2 cellular contexts compared by ENCODE assay signal in the genomic region with DNA sequence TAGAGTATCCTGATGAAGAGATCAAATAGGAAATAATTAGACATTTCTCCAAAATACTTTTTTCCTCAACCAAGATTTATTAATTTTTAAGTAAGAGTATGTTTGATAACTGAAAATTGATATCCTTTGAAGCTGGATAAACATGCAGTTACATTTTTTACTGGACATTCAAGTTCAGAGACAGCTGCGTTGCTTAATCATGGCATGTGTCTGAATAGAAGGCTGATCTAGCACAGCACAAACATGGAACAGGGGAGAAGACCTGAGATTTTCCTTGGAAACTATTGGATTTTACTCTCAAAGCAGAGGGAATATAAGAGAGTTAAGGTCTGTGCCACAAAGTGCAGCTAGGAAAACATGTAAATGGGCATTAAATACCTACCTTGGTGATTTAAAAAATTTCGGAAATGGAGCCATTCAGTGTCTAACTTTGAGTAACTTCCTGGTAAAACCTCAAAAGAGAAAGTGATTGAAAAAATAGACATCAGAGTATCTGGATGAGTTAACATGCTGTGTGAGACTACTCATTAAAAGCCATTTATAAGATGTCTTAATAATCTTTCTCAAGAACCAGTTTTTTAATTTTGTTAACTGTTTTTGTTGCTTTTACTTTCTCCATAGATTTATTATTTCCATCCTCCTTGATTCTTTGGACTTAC.
TF ChIP-seq lines count a peak whose summit lies in the region.

No MANE protein-coding gene starts in this region.

TF ChIP-seq in GM23338, 12 proteins besides CTCF, POLR2A, EP300 and RAD21:
- TF ChIP-seq, protein P1, sequence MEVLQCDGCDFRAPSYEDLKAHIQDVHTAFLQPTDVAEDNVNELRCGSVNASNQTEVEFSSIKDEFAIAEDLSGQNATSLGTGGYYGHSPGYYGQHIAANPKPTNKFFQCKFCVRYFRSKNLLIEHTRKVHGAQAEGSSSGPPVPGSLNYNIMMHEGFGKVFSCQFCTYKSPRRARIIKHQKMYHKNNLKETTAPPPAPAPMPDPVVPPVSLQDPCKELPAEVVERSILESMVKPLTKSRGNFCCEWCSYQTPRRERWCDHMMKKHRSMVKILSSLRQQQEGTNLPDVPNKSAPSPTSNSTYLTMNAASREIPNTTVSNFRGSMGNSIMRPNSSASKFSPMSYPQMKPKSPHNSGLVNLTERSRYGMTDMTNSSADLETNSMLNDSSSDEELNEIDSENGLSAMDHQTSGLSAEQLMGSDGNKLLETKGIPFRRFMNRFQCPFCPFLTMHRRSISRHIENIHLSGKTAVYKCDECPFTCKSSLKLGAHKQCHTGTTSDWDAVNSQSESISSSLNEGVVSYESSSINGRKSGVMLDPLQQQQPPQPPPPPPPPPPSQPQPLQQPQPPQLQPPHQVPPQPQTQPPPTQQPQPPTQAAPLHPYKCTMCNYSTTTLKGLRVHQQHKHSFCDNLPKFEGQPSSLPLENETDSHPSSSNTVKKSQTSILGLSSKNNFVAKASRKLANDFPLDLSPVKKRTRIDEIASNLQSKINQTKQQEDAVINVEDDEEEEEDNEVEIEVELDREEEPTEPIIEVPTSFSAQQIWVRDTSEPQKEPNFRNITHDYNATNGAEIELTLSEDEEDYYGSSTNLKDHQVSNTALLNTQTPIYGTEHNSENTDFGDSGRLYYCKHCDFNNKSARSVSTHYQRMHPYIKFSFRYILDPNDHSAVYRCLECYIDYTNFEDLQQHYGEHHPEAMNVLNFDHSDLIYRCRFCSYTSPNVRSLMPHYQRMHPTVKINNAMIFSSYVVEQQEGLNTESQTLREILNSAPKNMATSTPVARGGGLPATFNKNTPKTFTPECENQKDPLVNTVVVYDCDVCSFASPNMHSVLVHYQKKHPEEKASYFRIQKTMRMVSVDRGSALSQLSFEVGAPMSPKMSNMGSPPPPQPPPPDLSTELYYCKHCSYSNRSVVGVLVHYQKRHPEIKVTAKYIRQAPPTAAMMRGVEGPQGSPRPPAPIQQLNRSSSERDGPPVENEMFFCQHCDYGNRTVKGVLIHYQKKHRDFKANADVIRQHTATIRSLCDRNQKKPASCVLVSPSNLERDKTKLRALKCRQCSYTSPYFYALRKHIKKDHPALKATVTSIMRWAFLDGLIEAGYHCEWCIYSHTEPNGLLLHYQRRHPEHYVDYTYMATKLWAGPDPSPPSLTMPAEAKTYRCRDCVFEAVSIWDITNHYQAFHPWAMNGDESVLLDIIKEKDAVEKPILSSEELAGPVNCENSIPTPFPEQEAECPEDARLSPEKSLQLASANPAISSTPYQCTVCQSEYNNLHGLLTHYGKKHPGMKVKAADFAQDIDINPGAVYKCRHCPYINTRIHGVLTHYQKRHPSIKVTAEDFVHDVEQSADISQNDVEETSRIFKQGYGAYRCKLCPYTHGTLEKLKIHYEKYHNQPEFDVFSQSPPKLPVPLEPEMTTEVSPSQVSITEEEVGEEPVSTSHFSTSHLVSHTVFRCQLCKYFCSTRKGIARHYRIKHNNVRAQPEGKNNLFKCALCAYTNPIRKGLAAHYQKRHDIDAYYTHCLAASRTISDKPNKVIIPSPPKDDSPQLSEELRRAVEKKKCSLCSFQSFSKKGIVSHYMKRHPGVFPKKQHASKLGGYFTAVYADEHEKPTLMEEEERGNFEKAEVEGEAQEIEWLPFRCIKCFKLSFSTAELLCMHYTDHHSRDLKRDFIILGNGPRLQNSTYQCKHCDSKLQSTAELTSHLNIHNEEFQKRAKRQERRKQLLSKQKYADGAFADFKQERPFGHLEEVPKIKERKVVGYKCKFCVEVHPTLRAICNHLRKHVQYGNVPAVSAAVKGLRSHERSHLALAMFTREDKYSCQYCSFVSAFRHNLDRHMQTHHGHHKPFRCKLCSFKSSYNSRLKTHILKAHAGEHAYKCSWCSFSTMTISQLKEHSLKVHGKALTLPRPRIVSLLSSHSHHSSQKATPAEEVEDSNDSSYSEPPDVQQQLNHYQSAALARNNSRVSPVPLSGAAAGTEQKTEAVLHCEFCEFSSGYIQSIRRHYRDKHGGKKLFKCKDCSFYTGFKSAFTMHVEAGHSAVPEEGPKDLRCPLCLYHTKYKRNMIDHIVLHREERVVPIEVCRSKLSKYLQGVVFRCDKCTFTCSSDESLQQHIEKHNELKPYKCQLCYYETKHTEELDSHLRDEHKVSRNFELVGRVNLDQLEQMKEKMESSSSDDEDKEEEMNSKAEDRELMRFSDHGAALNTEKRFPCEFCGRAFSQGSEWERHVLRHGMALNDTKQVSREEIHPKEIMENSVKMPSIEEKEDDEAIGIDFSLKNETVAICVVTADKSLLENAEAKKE (CRISPR knock-in tag; IDR thresholded peaks at IDR 0.05): no peak
- TF ChIP-seq NANOG (IDR thresholded peaks at IDR 0.05; ENCODE audit: borderline replicate concordance): no peak
TF ChIP-seq in GM23338: peak in this region for 0.

TF ChIP-seq in SK-N-SH, 30 proteins besides CTCF, POLR2A, EP300 and RAD21 (continued from another document):
- TF ChIP-seq, protein P2, sequence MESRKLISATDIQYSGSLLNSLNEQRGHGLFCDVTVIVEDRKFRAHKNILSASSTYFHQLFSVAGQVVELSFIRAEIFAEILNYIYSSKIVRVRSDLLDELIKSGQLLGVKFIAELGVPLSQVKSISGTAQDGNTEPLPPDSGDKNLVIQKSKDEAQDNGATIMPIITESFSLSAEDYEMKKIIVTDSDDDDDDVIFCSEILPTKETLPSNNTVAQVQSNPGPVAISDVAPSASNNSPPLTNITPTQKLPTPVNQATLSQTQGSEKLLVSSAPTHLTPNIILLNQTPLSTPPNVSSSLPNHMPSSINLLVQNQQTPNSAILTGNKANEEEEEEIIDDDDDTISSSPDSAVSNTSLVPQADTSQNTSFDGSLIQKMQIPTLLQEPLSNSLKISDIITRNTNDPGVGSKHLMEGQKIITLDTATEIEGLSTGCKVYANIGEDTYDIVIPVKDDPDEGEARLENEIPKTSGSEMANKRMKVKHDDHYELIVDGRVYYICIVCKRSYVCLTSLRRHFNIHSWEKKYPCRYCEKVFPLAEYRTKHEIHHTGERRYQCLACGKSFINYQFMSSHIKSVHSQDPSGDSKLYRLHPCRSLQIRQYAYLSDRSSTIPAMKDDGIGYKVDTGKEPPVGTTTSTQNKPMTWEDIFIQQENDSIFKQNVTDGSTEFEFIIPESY (IDR thresholded peaks at IDR 0.05; ENCODE audit: borderline replicate concordance, low read depth): no peak
